ENCODE assay signal across 8 cellular contexts in the genomic region with DNA sequence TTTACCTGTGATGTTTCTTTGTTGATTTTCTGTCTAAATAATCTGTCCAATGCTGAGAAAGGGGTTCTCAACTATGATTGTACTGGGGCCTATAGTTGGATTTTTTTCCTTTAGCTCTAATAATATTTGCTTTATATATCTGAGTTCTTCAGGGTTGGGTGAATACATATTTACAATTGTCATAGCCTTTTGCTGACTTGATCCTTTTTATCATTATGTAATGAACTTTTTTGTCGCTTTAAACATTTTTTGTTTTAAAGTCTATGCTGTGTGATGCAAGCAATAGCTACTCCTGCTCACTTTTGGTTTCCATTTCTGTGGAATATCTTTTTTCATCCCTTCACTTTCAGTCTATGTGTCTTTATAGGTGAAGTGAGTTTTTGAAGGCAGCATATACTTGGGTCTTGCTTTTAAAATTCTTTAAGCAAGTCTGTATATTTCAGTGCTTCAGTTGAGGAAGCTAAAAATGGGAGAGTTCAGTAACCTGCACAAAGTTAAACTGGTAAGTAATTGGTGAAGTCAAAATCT. TPM values are rescaled to one million over a fixed set of nuclear protein-coding genes. Genes with fewer than 3 reads are reported as not detected.
DNase-seq lines count a peak whose midpoint lies in the region; ATAC-seq and TF ChIP-seq lines count a peak whose summit lies in the region.
"Not testable (repeated sequence)": the region's sequence is repeated elsewhere in the genome, so short reads cannot be mapped to it uniquely, and the experiment has no call there.
"Had no signal": no experiment of that assay in that cellular context is flagged by ENCODE, and none has a peak within 500 bp of the region (broad histone marks: within the 10 kb centered on the region; RNA-seq: fewer than 3 reads in every experiment).

No MANE protein-coding gene starts in this region.

- POLR2A ChIA-PET in activated CD4-positive, alpha-beta memory T cell treated with anti-CD3 and anti-CD28 coated beads for 36 hours (lab: Charles Lee): not testable (repeated sequence)

- ATAC-seq in T-helper 17 cell; stimulated activated effector memory CD8-positive, alpha-beta T cell treated with anti-CD3 and anti-CD28 coated beads, Interleukin-12 subunit alpha, Interleukin-12 subunit beta, amount 100 ng/mL, for 72 hours: not testable (repeated sequence)
- ATAC-seq in activated T-cell treated with anti-CD3 and anti-CD28 coated beads, Interleukin-2, amount 50 U/mL, for 4 hours: peak; percentile 78 to 86
- ATAC-seq in body of pancreas: peak; percentile 50

- peaks cover 25% of the 10 kb centered on the region for H3K4me1 Mint-ChIP-seq in T-helper 17 cell
- peaks cover 64% of the 10 kb centered on the region for H3K4me1 Mint-ChIP-seq in activated CD4-positive, alpha-beta memory T cell treated with anti-CD3 and anti-CD28 coated beads for 36 hours (ENCODE audit: low read depth)
- peaks cover 53% of the 10 kb centered on the region for H3K4me1 Mint-ChIP-seq in activated T-cell treated with anti-CD3 and anti-CD28 coated beads, Interleukin-2, amount 50 U/mL, for 4 hours (ENCODE audit: low read depth)
- peaks cover 46% of the 10 kb centered on the region for H3K4me1 Mint-ChIP-seq in activated naive CD4-positive, alpha-beta T cell treated with anti-CD3 and anti-CD28 coated beads, Interleukin-2, amount 50 U/mL, for 24 hours
- H3K4me1 Mint-ChIP-seq in stimulated activated effector memory CD8-positive, alpha-beta T cell treated with anti-CD3 and anti-CD28 coated beads, Interleukin-12 subunit alpha, Interleukin-12 subunit beta, amount 100 ng/mL, for 72 hours: peaks cover 40% of the 10 kb centered on the region

- not testable (repeated sequence) for H3K4me3 ChIP-seq in HL-60 (replicated peaks; ENCODE audit: insufficient read depth, low read length); body of pancreas

- intact Hi-C loops in activated CD4-positive, alpha-beta memory T cell treated with anti-CD3 and anti-CD28 coated beads for 36 hours (cut with micrococcal nuclease); body of pancreas (cut with DNase I): not testable (repeated sequence)

- not testable (repeated sequence) for DNase-seq in HL-60 (ENCODE audit: low read depth in 1 of 2, low spot score in 1 of 2); T-helper 17 cell; activated CD4-positive, alpha-beta memory T cell treated with anti-CD3 and anti-CD28 coated beads for 36 hours; activated T-cell treated with anti-CD3 and anti-CD28 coated beads, Interleukin-2, amount 50 U/mL, for 4 hours; body of pancreas; stimulated activated effector memory CD8-positive, alpha-beta T cell treated with anti-CD3 and anti-CD28 coated beads, Interleukin-12 subunit alpha, Interleukin-12 subunit beta, amount 100 ng/mL, for 72 hours (ENCODE audit: low spot score in 2 of 2)

- not testable (repeated sequence) for H3K4me3 Mint-ChIP-seq in T-helper 17 cell; activated CD4-positive, alpha-beta memory T cell treated with anti-CD3 and anti-CD28 coated beads for 36 hours; activated T-cell treated with anti-CD3 and anti-CD28 coated beads, Interleukin-2, amount 50 U/mL, for 4 hours; stimulated activated effector memory CD8-positive, alpha-beta T cell treated with anti-CD3 and anti-CD28 coated beads, Interleukin-12 subunit alpha, Interleukin-12 subunit beta, amount 100 ng/mL, for 72 hours
- peak overlapping the region; percentile 69 for H3K4me3 Mint-ChIP-seq in activated naive CD4-positive, alpha-beta T cell treated with anti-CD3 and anti-CD28 coated beads, Interleukin-2, amount 50 U/mL, for 24 hours

- not testable (repeated sequence) for H3K36me3 Mint-ChIP-seq in T-helper 17 cell (ENCODE audit: low read depth)
- H3K36me3 Mint-ChIP-seq in activated CD4-positive, alpha-beta memory T cell treated with anti-CD3 and anti-CD28 coated beads for 36 hours: peaks cover 56% of the 10 kb centered on the region
- H3K36me3 Mint-ChIP-seq in activated T-cell treated with anti-CD3 and anti-CD28 coated beads, Interleukin-2, amount 50 U/mL, for 4 hours (ENCODE audit: insufficient read depth): peaks cover 27% of the 10 kb centered on the region
- H3K36me3 Mint-ChIP-seq in activated naive CD4-positive, alpha-beta T cell treated with anti-CD3 and anti-CD28 coated beads, Interleukin-2, amount 50 U/mL, for 24 hours: peaks cover 13% of the 10 kb centered on the region
- H3K36me3 Mint-ChIP-seq in stimulated activated effector memory CD8-positive, alpha-beta T cell treated with anti-CD3 and anti-CD28 coated beads, Interleukin-12 subunit alpha, Interleukin-12 subunit beta, amount 100 ng/mL, for 72 hours: peaks cover 99% of the 10 kb centered on the region

- not testable (repeated sequence) for H3K36me3 ChIP-seq in body of pancreas (replicated peaks in 1 of 2; ENCODE audit: insufficient read depth in 1 of 2, low read depth in 2 of 2)

- CTCF ChIA-PET in activated CD4-positive, alpha-beta memory T cell treated with anti-CD3 and anti-CD28 coated beads for 36 hours (lab: Charles Lee): interaction anchor here (0.6 to 1.4 kb wide), 2 partner anchors 133 to 135 kb away, joined by 3 to 6 read pairs; no protein-coding TSS in a partner anchor

- H3K4me1 ChIP-seq in body of pancreas: peaks cover 10% of the 10 kb centered on the region

- TF ChIP-seq POLR2A in body of pancreas (IDR thresholded peaks at IDR 0.05): not testable (repeated sequence)

- H3K27me3 Mint-ChIP-seq in T-helper 17 cell; activated CD4-positive, alpha-beta memory T cell treated with anti-CD3 and anti-CD28 coated beads for 36 hours; activated T-cell treated with anti-CD3 and anti-CD28 coated beads, Interleukin-2, amount 50 U/mL, for 4 hours (ENCODE audit: low read depth); activated naive CD4-positive, alpha-beta T cell treated with anti-CD3 and anti-CD28 coated beads, Interleukin-2, amount 50 U/mL, for 24 hours: not testable (repeated sequence)

- not testable (repeated sequence) for H3K9me3 ChIP-seq in T-helper 17 cell (ENCODE audit: control insufficient read depth, low read length, poor library complexity, severe bottlenecking); body of pancreas

- H3K27ac Mint-ChIP-seq in T-helper 17 cell: peak overlapping the region; percentile 99
- peak overlapping the region; percentile 89 for H3K27ac Mint-ChIP-seq in activated CD4-positive, alpha-beta memory T cell treated with anti-CD3 and anti-CD28 coated beads for 36 hours
- peak overlapping the region; percentile 81 for H3K27ac Mint-ChIP-seq in activated naive CD4-positive, alpha-beta T cell treated with anti-CD3 and anti-CD28 coated beads, Interleukin-2, amount 50 U/mL, for 24 hours
- peak overlapping the region; percentile 75 for H3K27ac Mint-ChIP-seq in stimulated activated effector memory CD8-positive, alpha-beta T cell treated with anti-CD3 and anti-CD28 coated beads, Interleukin-12 subunit alpha, Interleukin-12 subunit beta, amount 100 ng/mL, for 72 hours

- H3K27ac ChIP-seq in HL-60 (replicated peaks) (peak overlapping the region; percentile 67), body of pancreas (peak overlapping the region in 2 of 4 donors; percentile 17 to 25)

- TF ChIP-seq CTCF in HL-60 (IDR thresholded peaks at IDR 0.05; ENCODE audit: insufficient read depth, low read length); body of pancreas (IDR thresholded peaks at IDR 0.05): not testable (repeated sequence)

- H3K27me3 ChIP-seq in HL-60 (ENCODE audit: insufficient read depth, poor library complexity, severe bottlenecking); body of pancreas: not testable (repeated sequence)

- WGBS in body of pancreas, 2 donors: 26 to 42% methylated on average over 1 of the region's 1 CpG

- H3K9me3 Mint-ChIP-seq in activated CD4-positive, alpha-beta memory T cell treated with anti-CD3 and anti-CD28 coated beads for 36 hours; activated T-cell treated with anti-CD3 and anti-CD28 coated beads, Interleukin-2, amount 50 U/mL, for 4 hours; activated naive CD4-positive, alpha-beta T cell treated with anti-CD3 and anti-CD28 coated beads, Interleukin-2, amount 50 U/mL, for 24 hours; stimulated activated effector memory CD8-positive, alpha-beta T cell treated with anti-CD3 and anti-CD28 coated beads, Interleukin-12 subunit alpha, Interleukin-12 subunit beta, amount 100 ng/mL, for 72 hours: not testable (repeated sequence)

RNA-seq across cellular contexts. Expression of a gene that starts 36.2 kb away (rescaled TPM):
- 100 to 1,000 TPM; 558 to 772 TPM for total RNA-seq in T-helper 17 cell
- total RNA-seq in activated CD4-positive, alpha-beta memory T cell treated with anti-CD3 and anti-CD28 coated beads for 36 hours: 100 to 1,000 TPM; 276 to 279 TPM
- 100 to 1,000 TPM; 431 to 454 (median 451) TPM for total RNA-seq in activated T-cell treated with anti-CD3 and anti-CD28 coated beads, Interleukin-2, amount 50 U/mL, for 4 hours
- total RNA-seq in body of pancreas: 10 to 100 TPM; 55.8 to 68.2 TPM

RNA-seq across cellular contexts. Expression of a gene that starts 49.0 kb away (rescaled TPM):
- 10 to 100 TPM; 18.5 to 28.3 TPM for total RNA-seq in T-helper 17 cell
- total RNA-seq in activated CD4-positive, alpha-beta memory T cell treated with anti-CD3 and anti-CD28 coated beads for 36 hours: 10 to 100 TPM; 90.2 to 95.3 TPM
- total RNA-seq in activated T-cell treated with anti-CD3 and anti-CD28 coated beads, Interleukin-2, amount 50 U/mL, for 4 hours: 10 to 100 TPM; 35.2 to 77.9 (median 58.8) TPM
- total RNA-seq in body of pancreas: 10 to 100 TPM in 1 of 2 donors, 1 to 10 TPM in 1; 7.5 to 20.4 TPM
- total RNA-seq: H4 had no signal

Comparison
In these comparisons a context has a peak if more than half of its experiments do, and no peak if none do; other contexts are left out.
1. RNA of a gene that starts 36.2 kb away (total RNA-seq): 558 to 772 TPM in T-helper 17 cell, 431 to 454 TPM in activated T-cell treated with anti-CD3 and anti-CD28 coated beads, Interleukin-2, amount 50 U/mL, for 4 hours and 276 to 279 TPM in activated CD4-positive, alpha-beta memory T cell treated with anti-CD3 and anti-CD28 coated beads for 36 hours; 55.8 to 68.2 TPM in body of pancreas; every median in the first group is over 4 times any median in the second.
2. Peak in every context shown above with its lines, with median percentiles within 50 percentile points of each other: H3K27ac Mint-ChIP-seq.